8 cellular contexts compared by ENCODE assay signal in the genomic region with DNA sequence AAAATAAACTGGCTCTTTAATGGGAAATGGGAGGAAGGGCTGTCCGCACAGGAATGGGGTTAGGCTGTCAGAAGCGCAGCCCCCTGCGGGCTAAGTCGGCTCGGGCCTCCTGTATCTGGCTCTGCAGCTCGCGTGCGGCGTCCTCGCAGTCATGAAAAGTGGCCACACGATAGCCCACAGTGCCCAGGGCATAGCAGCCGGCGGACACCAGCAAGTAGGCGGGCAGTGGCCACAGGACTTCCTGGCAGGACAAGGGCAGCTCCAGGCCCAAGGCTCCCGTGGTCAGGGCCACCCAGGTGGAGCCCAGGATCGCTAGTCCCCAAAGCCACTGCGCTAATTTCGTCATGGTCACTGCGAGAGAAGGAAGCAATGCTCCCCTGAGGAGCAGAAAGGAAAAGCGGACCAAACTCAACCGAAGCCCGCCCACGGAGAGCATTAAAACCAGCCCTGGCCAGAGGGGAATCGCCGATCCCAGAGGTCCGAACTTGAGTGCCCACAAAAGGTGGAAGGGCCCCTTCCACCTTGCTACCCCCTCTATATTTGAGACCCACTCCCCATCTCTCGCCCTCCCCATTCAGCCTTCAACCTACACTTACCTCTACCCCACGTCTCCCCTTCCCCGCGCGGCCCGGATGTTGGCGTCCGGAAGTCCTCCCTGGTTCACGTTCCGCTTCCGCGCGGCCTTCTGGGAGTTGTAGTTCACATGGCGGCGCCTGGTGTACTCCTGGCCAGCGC. TPM values are rescaled to one million over a fixed set of nuclear protein-coding genes. Genes with fewer than 3 reads are reported as not detected.
DNase-seq lines count a peak whose midpoint lies in the region; ATAC-seq and TF ChIP-seq lines count a peak whose summit lies in the region.

A gene with protein sequence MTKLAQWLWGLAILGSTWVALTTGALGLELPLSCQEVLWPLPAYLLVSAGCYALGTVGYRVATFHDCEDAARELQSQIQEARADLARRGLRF (minus strand): TSS at position 637 of the 735 bp plus-strand sequence. CDS start 291 bp downstream, at position 346.

- H3K4me1 ChIP-seq in HAP-1, result peaks cover 11% of the 10 kb centered on the region
- H3K4me1 ChIP-seq in suprapubic skin, result peaks cover 37% of the 10 kb centered on the region

- peak within 1 kb of the TSS; percentile 94 for H3K27ac Mint-ChIP-seq in activated naive CD4-positive, alpha-beta T cell treated with anti-CD3 and anti-CD28 coated beads, Interleukin-2, amount 10 ng/mL, durations not matched to agents 7 days and 5 days

- H3K36me3 ChIP-seq in HAP-1 (replicated peaks) (peaks cover 14% of the 10 kb centered on the region), suprapubic skin (no peaks in the 10 kb centered on the region)

- TF ChIP-seq EP300 in suprapubic skin (IDR thresholded peaks at IDR 0.05), result no peak

- in situ Hi-C loops in HAP-1 (cut with MboI; ENCODE audit: low sequenced_read_pairs), result no loop called here

- H3K9me3 ChIP-seq in HAP-1 (no peaks in the 10 kb centered on the region), suprapubic skin (no peaks in the 10 kb centered on the region)

- DNase-seq in Daoy (ENCODE audit: low read depth), result peak; percentile 89
- DNase-seq in HAP-1 (ENCODE audit: low spot score in 2 of 2), result peak; percentile 80 to 91
- DNase-seq in NAMALWA (ENCODE audit: low spot score), result peak; percentile 97
- peak; percentile 96 for DNase-seq in activated naive CD4-positive, alpha-beta T cell treated with anti-CD3 and anti-CD28 coated beads, Interleukin-2, amount 10 ng/mL, durations not matched to agents 7 days and 5 days
- peak; percentile 84 for DNase-seq in germinal center (ENCODE audit: low spot score)
- DNase-seq in occipital lobe (lab: John Stamatoyannopoulos, UW), result peak; percentile 92
- DNase-seq in suprapubic skin (ENCODE audit: low spot score in 2 of 2), result peak; percentile 95 to 96

- peaks cover 18% of the 10 kb centered on the region for H3K27me3 Mint-ChIP-seq in activated naive CD4-positive, alpha-beta T cell treated with anti-CD3 and anti-CD28 coated beads, Interleukin-2, amount 10 ng/mL, durations not matched to agents 7 days and 5 days

- no peak for TF ChIP-seq CTCF in suprapubic skin (IDR thresholded peaks at IDR 0.05)

- H3K4me3 ChIP-seq in HAP-1, result peak within 1 kb of the TSS; percentile 80
- H3K4me3 ChIP-seq in suprapubic skin, result peak within 1 kb of the TSS; percentile 80

- H3K27ac ChIP-seq in suprapubic skin, result peak within 1 kb of the TSS; percentile 87

- 1% methylated on average over 34 of the region's 42 CpGs for WGBS in suprapubic skin

- peaks cover 40% of the 10 kb centered on the region for H3K4me1 Mint-ChIP-seq in activated naive CD4-positive, alpha-beta T cell treated with anti-CD3 and anti-CD28 coated beads, Interleukin-2, amount 10 ng/mL, durations not matched to agents 7 days and 5 days

- peaks cover 22% of the 10 kb centered on the region for H3K36me3 Mint-ChIP-seq in activated naive CD4-positive, alpha-beta T cell treated with anti-CD3 and anti-CD28 coated beads, Interleukin-2, amount 10 ng/mL, durations not matched to agents 7 days and 5 days

- peak within 1 kb of the TSS; percentile 99 for H3K4me3 Mint-ChIP-seq in activated naive CD4-positive, alpha-beta T cell treated with anti-CD3 and anti-CD28 coated beads, Interleukin-2, amount 10 ng/mL, durations not matched to agents 7 days and 5 days

- ATAC-seq in SK-N-SH treated with all-trans-retinoic acid at 6 μM for 48 hours, result peak; percentile 80

- H3K27me3 ChIP-seq in HAP-1 (ENCODE audit: low read depth) (no peaks in the 10 kb centered on the region), suprapubic skin (no peaks in the 10 kb centered on the region)

- CTCF ChIA-PET in activated naive CD4-positive, alpha-beta T cell treated with anti-CD3 and anti-CD28 coated beads, Interleukin-2, amount 10 ng/mL, durations not matched to agents 7 days and 5 days (lab: Charles Lee), result interaction anchor here (1.7 kb wide), 1 partner anchor 33 kb away, joined by 3 read pairs; a partner anchor contains a TSS

- peak in 1 of 2 donors; percentile 57 for TF ChIP-seq POLR2A in suprapubic skin (IDR thresholded peaks at IDR 0.05)

- H3K9me3 Mint-ChIP-seq in activated naive CD4-positive, alpha-beta T cell treated with anti-CD3 and anti-CD28 coated beads, Interleukin-2, amount 10 ng/mL, durations not matched to agents 7 days and 5 days, result no peaks in the 10 kb centered on the region

TF ChIP-seq in SK-N-SH treated with all-trans-retinoic acid at 6 μM for 48 hours, 23 proteins besides CTCF, POLR2A, EP300 and RAD21:
- TF ChIP-seq TOX (CRISPR knock-in tag; IDR thresholded peaks at IDR 0.05; ENCODE audit: borderline replicate concordance), result peak; percentile 24; the same call in 1 of the 2 replicates
- TF ChIP-seq, protein P1, sequence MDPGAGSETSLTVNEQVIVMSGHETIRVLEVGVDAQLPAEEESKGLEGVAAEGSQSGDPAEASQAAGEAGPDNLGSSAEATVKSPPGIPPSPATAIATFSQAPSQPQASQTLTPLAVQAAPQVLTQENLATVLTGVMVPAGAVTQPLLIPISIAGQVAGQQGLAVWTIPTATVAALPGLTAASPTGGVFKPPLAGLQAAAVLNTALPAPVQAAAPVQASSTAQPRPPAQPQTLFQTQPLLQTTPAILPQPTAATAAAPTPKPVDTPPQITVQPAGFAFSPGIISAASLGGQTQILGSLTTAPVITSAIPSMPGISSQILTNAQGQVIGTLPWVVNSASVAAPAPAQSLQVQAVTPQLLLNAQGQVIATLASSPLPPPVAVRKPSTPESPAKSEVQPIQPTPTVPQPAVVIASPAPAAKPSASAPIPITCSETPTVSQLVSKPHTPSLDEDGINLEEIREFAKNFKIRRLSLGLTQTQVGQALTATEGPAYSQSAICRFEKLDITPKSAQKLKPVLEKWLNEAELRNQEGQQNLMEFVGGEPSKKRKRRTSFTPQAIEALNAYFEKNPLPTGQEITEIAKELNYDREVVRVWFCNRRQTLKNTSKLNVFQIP (CRISPR knock-in tag; IDR thresholded peaks at IDR 0.05; ENCODE audit: borderline replicate concordance, low read depth), result 0 out of 2 replicates have a peak, but pooled peaks have one; percentile 46
- no peak for TF ChIP-seq PPARA (CRISPR knock-in tag; IDR thresholded peaks at IDR 0.05; ENCODE audit: borderline replicate concordance)
- TF ChIP-seq BACH2 (CRISPR knock-in tag; IDR thresholded peaks at IDR 0.05; ENCODE audit: borderline replicate concordance), result no peak
- TF ChIP-seq GLIS3 (CRISPR knock-in tag; IDR thresholded peaks at IDR 0.05), result no peak
- TF ChIP-seq TCF4 (CRISPR knock-in tag; IDR thresholded peaks at IDR 0.05; ENCODE audit: borderline replicate concordance), result no peak

RNA-seq across cellular contexts. Expression of the gene that starts here (rescaled TPM):
- 5.0 and 66.4 TPM in 2 replicates for total RNA-seq in Daoy (2014; rRNA removed; shearing (Covaris generic))
- 12.0 TPM for total RNA-seq in occipital lobe
- total RNA-seq in suprapubic skin, result 10 to 100 TPM; 23.7 to 43.7 (median 30.2) TPM

Comparison
In these comparisons a context has a peak if more than half of its experiments do, and no peak if none do; other contexts are left out.
1. Peak in every context shown above with its lines: DNase-seq, ATAC-seq, H3K4me3 ChIP-seq and H3K27ac ChIP-seq.